Comparison of ENCODE assay signal across 20 cellular contexts in the genomic region with DNA sequence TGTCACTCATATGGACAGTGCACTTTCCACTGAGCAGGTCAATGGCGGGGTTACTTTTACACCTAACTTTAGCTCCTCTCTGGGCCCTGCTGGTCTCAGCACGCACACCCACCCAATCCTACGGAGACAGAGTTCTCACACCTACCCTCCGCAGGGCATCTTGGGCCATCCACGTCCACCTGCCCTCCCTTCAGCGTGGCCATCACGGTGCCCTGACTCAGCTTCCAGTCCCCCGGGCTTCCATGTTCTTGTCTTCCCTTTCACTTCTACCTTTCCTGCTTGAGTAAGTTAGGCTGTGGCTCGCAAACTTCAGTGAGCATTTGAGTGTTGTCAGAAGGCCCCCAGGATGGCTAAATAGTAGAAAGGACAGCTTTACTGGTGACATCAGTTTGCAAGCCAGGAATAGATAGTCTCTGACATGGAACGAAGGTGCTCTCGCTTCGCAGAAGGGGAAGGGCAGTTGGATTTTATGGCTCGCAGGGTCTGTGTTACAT.
DNase-seq lines count a peak whose midpoint lies in the region; ATAC-seq and TF ChIP-seq lines count a peak whose summit lies in the region.
"Had no signal": no experiment of that assay in that cellular context is flagged by ENCODE, and none has a peak within 500 bp of the region (broad histone marks: within the 10 kb centered on the region; RNA-seq: fewer than 3 reads in every experiment).

No MANE protein-coding gene starts in this region.

- H3K36me3 Mint-ChIP-seq in endodermal cell (ENCODE audit: low read depth): no peaks in the 10 kb centered on the region

- H3K4me3 ChIP-seq in endodermal cell (ENCODE audit: low read length) (no peak overlapping the region), psoas muscle (no peak overlapping the region), upper lobe of right lung (no peak overlapping the region)
- H3K4me3 ChIP-seq: BLaER1, GM23248 had no signal

- H3K36me3 ChIP-seq in endodermal cell (ENCODE audit: control insufficient read depth, insufficient read depth, low read length): no peaks in the 10 kb centered on the region
- no peaks in the 10 kb centered on the region for H3K36me3 ChIP-seq in psoas muscle (ENCODE audit: insufficient read depth in 1 of 2, low read depth in 1 of 2)
- no peaks in the 10 kb centered on the region for H3K36me3 ChIP-seq in upper lobe of right lung

- H3K27me3 ChIP-seq in endodermal cell (ENCODE audit: control insufficient read depth, insufficient read depth, low read length, poor library complexity, severe bottlenecking): peaks cover 6% of the 10 kb centered on the region
- no peaks in the 10 kb centered on the region for H3K27me3 ChIP-seq in psoas muscle (ENCODE audit: insufficient read depth in 3 of 3, low read length in 2 of 3)
- H3K27me3 ChIP-seq in upper lobe of right lung: no peaks in the 10 kb centered on the region
- H3K27me3 ChIP-seq: BLaER1 had no signal

- DNase-seq in activated CD4-positive, CD25-positive, alpha-beta regulatory T cell treated with anti-CD3 and anti-CD28 coated beads, Interleukin-2, amount 50 U/mL, for 72 hours: peak; percentile 5
- no peak for DNase-seq in activated CD4-positive, CD25-positive, alpha-beta regulatory T cell (lab: John Stamatoyannopoulos, UW)
- DNase-seq in endodermal cell: peak; percentile 17
- DNase-seq in psoas muscle: no peak
- peak; percentile 23 for DNase-seq in upper lobe of right lung
- no peak for DNase-seq in stimulated activated CD4-positive, alpha-beta T cell treated with anti-CD3 and anti-CD28 coated beads, Interleukin-15, amount 100 ng/mL, for 24 hours
- no peak for DNase-seq in stimulated activated CD4-positive, alpha-beta T cell treated with anti-CD3 and anti-CD28 coated beads, Interleukin-2, amount 100 ng/mL, for 48 hours
- DNase-seq: COR-L47, DMS153, GM23248, MV-4-11, NCI-H1417 treated with DMSO at 0.1 percent for 48 hours, NCI-H2029, NCI-H510A, NCI-H82, SHP77 had no signal

- no peak overlapping the region for H3K4me3 Mint-ChIP-seq in endodermal cell

- no peak overlapping the region for H3K27ac Mint-ChIP-seq in endodermal cell

- H3K27me3 Mint-ChIP-seq in endodermal cell (ENCODE audit: insufficient read depth): peaks cover 4% of the 10 kb centered on the region

- TF ChIP-seq CTCF in endodermal cell (conservative IDR thresholded peaks at IDR 0.05) (no peak), psoas muscle (IDR thresholded peaks at IDR 0.05) (no peak), upper lobe of right lung (IDR thresholded peaks at IDR 0.05) (no peak)

- no peak for ATAC-seq in psoas muscle
- no peak for ATAC-seq in upper lobe of right lung
- ATAC-seq in HG03521 (IDR thresholded peaks at IDR 0.05; ENCODE audit: unreplicated experiment): no peak
- ATAC-seq: Panc1 had no signal

- whole genome bisulfite sequencing in endodermal cell (ENCODE audit: insufficient coverage in 1 of 2, insufficient read length in 1 of 2), 2 experiments: 94 to 98% methylated on average over 13 of the region's 13 CpGs
- 52 to 76% (median 67%) methylated on average over 13 of the region's 13 CpGs for WGBS in psoas muscle, 3 donors

- peaks cover 5% of the 10 kb centered on the region for H3K4me1 ChIP-seq in endodermal cell (ENCODE audit: control insufficient read depth, insufficient read depth, low read length)
- peaks cover 44% of the 10 kb centered on the region for H3K4me1 ChIP-seq in psoas muscle
- peaks cover 15% of the 10 kb centered on the region for H3K4me1 ChIP-seq in upper lobe of right lung

- H3K27ac ChIP-seq in endodermal cell (ENCODE audit: low read depth, low read length): no peak overlapping the region
- peak overlapping the region; percentile 82 for H3K27ac ChIP-seq in psoas muscle
- H3K27ac ChIP-seq in upper lobe of right lung: no peak overlapping the region
- H3K27ac ChIP-seq: 22Rv1, BLaER1, GM23248 had no signal

- intact Hi-C loops in psoas muscle (cut with DNase I) (loop anchor here (5.0 kb wide), 4 partner anchors 41 to 116 kb away; no protein-coding TSS in a partner anchor), upper lobe of right lung (cut with DNase I) (no loop called here)

- no peaks in the 10 kb centered on the region for H3K9me3 Mint-ChIP-seq in endodermal cell

- no peaks in the 10 kb centered on the region for H3K9me3 ChIP-seq in endodermal cell (ENCODE audit: control insufficient read depth, low read length)
- no peaks in the 10 kb centered on the region for H3K9me3 ChIP-seq in psoas muscle
- no peaks in the 10 kb centered on the region for H3K9me3 ChIP-seq in upper lobe of right lung
- H3K9me3 ChIP-seq: BLaER1 had no signal

- no peak overlapping the region for H3K9ac ChIP-seq in endodermal cell (ENCODE audit: extremely low read depth, low read length, poor library complexity, severe bottlenecking)
- H3K9ac ChIP-seq: BLaER1, GM23248 had no signal

- H3K4me1 Mint-ChIP-seq in endodermal cell: peaks cover 34% of the 10 kb centered on the region

Comparison
In these comparisons a context has a peak if more than half of its experiments do, and no peak if none do; other contexts are left out.
1. DNase-seq: peak in activated CD4-positive, CD25-positive, alpha-beta regulatory T cell treated with anti-CD3 and anti-CD28 coated beads, Interleukin-2, amount 50 U/mL, for 72 hours (single experiment), endodermal cell (single experiment) and upper lobe of right lung (single experiment); none in activated CD4-positive, CD25-positive, alpha-beta regulatory T cell (0 of 4), psoas muscle (0 of 2), stimulated activated CD4-positive, alpha-beta T cell treated with anti-CD3 and anti-CD28 coated beads, Interleukin-15, amount 100 ng/mL, for 24 hours (single experiment) and stimulated activated CD4-positive, alpha-beta T cell treated with anti-CD3 and anti-CD28 coated beads, Interleukin-2, amount 100 ng/mL, for 48 hours (0 of 2).